In genomic region chr13:105019073-105019472, GRCh38 we compare ENCODE assay signal across 31 cellular contexts.
"Had no signal": no experiment of that assay in that cellular context is flagged by ENCODE, and none has a peak within 500 bp of the region (broad histone marks: within the 10 kb centered on the region; RNA-seq: fewer than 3 reads in every experiment).

No MANE protein-coding gene starts in this region.

- H3K79me2 ChIP-seq: parathyroid adenoma had no signal

- H3K27me3 Mint-ChIP-seq: progenitor cell of endocrine pancreas; stimulated activated memory B cell treated with anti-CD40 and anti-IgM and Interleukin-4, amounts not matched to agents 10 μg/mL and 1 μg/mL and 100 μg/mL, for 72 hours; stimulated activated naive CD8-positive, alpha-beta T cell treated with anti-CD3 and anti-CD28 coated beads, Interleukin-15, amount 100 ng/mL, for 72 hours; type B pancreatic cell had no signal

- H3K36me3 Mint-ChIP-seq: natural killer cell; neural progenitor cell; stimulated activated memory B cell treated with anti-CD40 and anti-IgM and Interleukin-4, amounts not matched to agents 10 μg/mL and 1 μg/mL and 100 μg/mL, for 72 hours; type B pancreatic cell had no signal

- H3K27ac Mint-ChIP-seq: natural killer cell; nephron; neural progenitor cell; progenitor cell of endocrine pancreas; stimulated activated memory B cell treated with anti-CD40 and anti-IgM and Interleukin-4, amounts not matched to agents 10 μg/mL and 1 μg/mL and 100 μg/mL, for 72 hours; stimulated activated naive CD8-positive, alpha-beta T cell treated with anti-CD3 and anti-CD28 coated beads, Interleukin-15, amount 100 ng/mL, for 72 hours; type B pancreatic cell had no signal

- H3K27me3 ChIP-seq: neural progenitor cell, ovary, spleen, suprapubic skin, testis, tibial artery, transverse colon, upper lobe of right lung, uterus had no signal

- H3K9me3 Mint-ChIP-seq: natural killer cell; nephron; neural progenitor cell; stimulated activated memory B cell treated with anti-CD40 and anti-IgM and Interleukin-4, amounts not matched to agents 10 μg/mL and 1 μg/mL and 100 μg/mL, for 72 hours; stimulated activated naive CD8-positive, alpha-beta T cell treated with anti-CD3 and anti-CD28 coated beads, Interleukin-15, amount 100 ng/mL, for 72 hours; type B pancreatic cell had no signal

- DNase-seq: natural killer cell; occipital lobe; ovary; posterior cingulate gyrus; psoas muscle; right cardiac atrium; spleen; stimulated activated CD4-positive, alpha-beta T cell treated with anti-CD3 and anti-CD28 coated beads, Interleukin-12 subunit alpha, Interleukin-12 subunit beta, amount 100 ng/mL, for 4 hours; stimulated activated CD4-positive, alpha-beta T cell treated with anti-CD3 and anti-CD28 coated beads, Interleukin-1b, Interleukin-23, amount 100 ng/mL, for 48 hours; stimulated activated CD4-positive, alpha-beta T cell treated with anti-CD3 and anti-CD28 coated beads, Interleukin-4, amount 100 ng/mL, for 1 hour; stimulated activated CD4-positive, alpha-beta T cell treated with anti-CD3 and anti-CD28 coated beads, Interleukin-4, amount 100 ng/mL, for 4 hours; stimulated activated CD8-positive, alpha-beta memory T cell treated with anti-CD3 and anti-CD28 coated beads, Interleukin-4, amount 100 ng/mL, for 48 hours; stimulated activated naive CD4-positive, alpha-beta T cell; stimulated activated naive CD8-positive, alpha-beta T cell treated with anti-CD3 and anti-CD28 coated beads, Interleukin-15, amount 100 ng/mL, for 72 hours; stimulated activated naive CD8-positive, alpha-beta T cell treated with anti-CD3 and anti-CD28 coated beads, Interleukin-15, Interleukin-2, amounts not matched to agents 100 U/mL and 50 U/mL, for 24 hours; substantia nigra; testis; tibial artery; transverse colon; upper lobe of right lung; uterus had no signal

- H3K4me1 Mint-ChIP-seq: natural killer cell; stimulated activated memory B cell treated with anti-CD40 and anti-IgM and Interleukin-4, amounts not matched to agents 10 μg/mL and 1 μg/mL and 100 μg/mL, for 72 hours; stimulated activated naive CD8-positive, alpha-beta T cell treated with anti-CD3 and anti-CD28 coated beads, Interleukin-15, amount 100 ng/mL, for 72 hours had no signal

- H3K9ac ChIP-seq: neural progenitor cell, parathyroid adenoma had no signal

- H3K27ac ChIP-seq: neural progenitor cell, ovary, parathyroid adenoma, psoas muscle, skin epidermis, spleen, suprapubic skin, testis, tibial artery, transverse colon, upper lobe of right lung, uterus had no signal

- ATAC-seq: natural killer cell; psoas muscle; right cardiac atrium; sciatic nerve; stimulated activated memory B cell treated with anti-CD40 and anti-IgM and Interleukin-4, amounts not matched to agents 10 μg/mL and 1 μg/mL and 100 μg/mL, for 72 hours; stimulated activated naive CD8-positive, alpha-beta T cell treated with anti-CD3 and anti-CD28 coated beads, Interleukin-15, amount 100 ng/mL, for 72 hours; stimulated activated naive CD8-positive, alpha-beta T cell treated with anti-CD3 and anti-CD28 coated beads, Interleukin-15, Interleukin-2, amounts not matched to agents 100 U/mL and 50 U/mL, for 24 hours; upper lobe of right lung had no signal

- H3K9me3 ChIP-seq: ovary, psoas muscle, suprapubic skin, testis, tibial artery, transverse colon, upper lobe of right lung, uterus had no signal

- H3K36me3 ChIP-seq: neural progenitor cell, ovary, spleen, suprapubic skin, tibial artery, transverse colon, upper lobe of right lung, uterus had no signal

- H3K4me1 ChIP-seq: neural progenitor cell, parathyroid adenoma, psoas muscle, spleen, suprapubic skin, testis, tibial artery, transverse colon, upper lobe of right lung, uterus had no signal

- H3K4me3 Mint-ChIP-seq: natural killer cell; nephron; neural progenitor cell; stimulated activated memory B cell treated with anti-CD40 and anti-IgM and Interleukin-4, amounts not matched to agents 10 μg/mL and 1 μg/mL and 100 μg/mL, for 72 hours; stimulated activated naive CD8-positive, alpha-beta T cell treated with anti-CD3 and anti-CD28 coated beads, Interleukin-15, amount 100 ng/mL, for 72 hours; type B pancreatic cell had no signal

- H3K4me2 ChIP-seq: neural progenitor cell, smooth muscle cell had no signal

- H2AFZ ChIP-seq: neural progenitor cell, parathyroid adenoma had no signal

- H3K4me3 ChIP-seq: neural progenitor cell, ovary, psoas muscle, skin epidermis, smooth muscle cell, spleen, suprapubic skin, testis, tibial artery, transverse colon, upper lobe of right lung, uterus had no signal
